In genomic region chr4:102639602-102640001, GRCh38 we compare ENCODE assay signal across 29 cellular contexts.
DNase-seq lines count a peak whose midpoint lies in the region; ATAC-seq and TF ChIP-seq lines count a peak whose summit lies in the region.
"Had no signal": no experiment of that assay in that cellular context is flagged by ENCODE, and none has a peak within 500 bp of the region (broad histone marks: within the 10 kb centered on the region; RNA-seq: fewer than 3 reads in every experiment).

No MANE protein-coding gene starts in this region.

- H3K4me1 Mint-ChIP-seq in activated CD4-positive, alpha-beta T cell treated with anti-CD3 and anti-CD28 coated beads, Interleukin-2, amount 10 ng/mL, durations not matched to agents 7 days and 5 days, result peaks cover 14% of the 10 kb centered on the region
- peaks cover 12 to 17% (median 16%) of the 10 kb centered on the region in 3 donors for H3K4me1 Mint-ChIP-seq in CD8-positive, alpha-beta memory T cell
- H3K4me1 Mint-ChIP-seq in activated T-helper 1 cell treated with anti-CD3 and anti-CD28 coated beads, Interleukin-12 subunit alpha, Interleukin-12 subunit beta, Interleukin-2, Interleukin-4 antibody, amounts not matched to agents 30 ng/mL and 10 ng/mL and 1 ng/mL, durations not matched to agents 14 hours and 24 hours and 36 hours (ENCODE audit: low read depth), result peaks cover 8% of the 10 kb centered on the region
- peaks cover 20% of the 10 kb centered on the region for H3K4me1 Mint-ChIP-seq in neural crest cell
- H3K4me1 Mint-ChIP-seq: brain; stimulated activated memory B cell treated with anti-CD40 and anti-IgM and Interleukin-4, amounts not matched to agents 10 μg/mL and 1 μg/mL and 100 μg/mL, for 72 hours had no signal

- H3K4me3 ChIP-seq in CD8-positive, alpha-beta memory T cell (ENCODE audit: low read length), result no peak overlapping the region
- H3K4me3 ChIP-seq: A549, prostate gland, sigmoid colon, vagina had no signal

- peaks cover 33% of the 10 kb centered on the region for H3K36me3 Mint-ChIP-seq in activated CD4-positive, alpha-beta T cell treated with anti-CD3 and anti-CD28 coated beads, Interleukin-2, amount 10 ng/mL, durations not matched to agents 7 days and 5 days (ENCODE audit: low read depth)
- peaks cover 5 to 57% (median 32%) of the 10 kb centered on the region in 3 donors for H3K36me3 Mint-ChIP-seq in CD8-positive, alpha-beta memory T cell
- H3K36me3 Mint-ChIP-seq in activated T-helper 1 cell treated with anti-CD3 and anti-CD28 coated beads, Interleukin-12 subunit alpha, Interleukin-12 subunit beta, Interleukin-2, Interleukin-4 antibody, amounts not matched to agents 30 ng/mL and 10 ng/mL and 1 ng/mL, durations not matched to agents 14 hours and 24 hours and 36 hours (ENCODE audit: low read depth), result peaks cover 22% of the 10 kb centered on the region
- H3K36me3 Mint-ChIP-seq in neural crest cell (ENCODE audit: low read depth), result peaks cover 24% of the 10 kb centered on the region

- no peaks in the 10 kb centered on the region for H3K9me3 ChIP-seq in CD8-positive, alpha-beta memory T cell (ENCODE audit: low read length)
- H3K9me3 ChIP-seq: A549, prostate gland, sigmoid colon, vagina had no signal

- no peak for ATAC-seq in HG03097 (IDR thresholded peaks at IDR 0.05; ENCODE audit: low FRiP score, unreplicated experiment)
- ATAC-seq: A549; left lobe of liver; PC-3; SK-N-SH treated with all-trans-retinoic acid at 6 μM for 48 hours; stimulated activated memory B cell treated with anti-CD40 and anti-IgM and Interleukin-4, amounts not matched to agents 10 μg/mL and 1 μg/mL and 100 μg/mL, for 72 hours had no signal

- no peaks in the 10 kb centered on the region for H3K4me1 ChIP-seq in CD8-positive, alpha-beta memory T cell (ENCODE audit: insufficient read depth, low read length)
- H3K4me1 ChIP-seq: prostate gland, sigmoid colon, vagina had no signal

- POLR2A ChIA-PET in activated CD4-positive, alpha-beta T cell treated with anti-CD3 and anti-CD28 coated beads, Interleukin-2, amount 10 ng/mL, durations not matched to agents 7 days and 5 days (lab: Charles Lee), result no interaction called here
- POLR2A ChIA-PET in CD8-positive, alpha-beta memory T cell (lab: Charles Lee), result no interaction called here

- peak overlapping the region; percentile 39 for H3K4me3 Mint-ChIP-seq in activated CD4-positive, alpha-beta T cell treated with anti-CD3 and anti-CD28 coated beads, Interleukin-2, amount 10 ng/mL, durations not matched to agents 7 days and 5 days
- H3K4me3 Mint-ChIP-seq in CD8-positive, alpha-beta memory T cell, result peak overlapping the region in 6 of 7 donors; percentile 6 to 74 (median 62)
- H3K4me3 Mint-ChIP-seq in activated T-helper 1 cell treated with anti-CD3 and anti-CD28 coated beads, Interleukin-12 subunit alpha, Interleukin-12 subunit beta, Interleukin-2, Interleukin-4 antibody, amounts not matched to agents 30 ng/mL and 10 ng/mL and 1 ng/mL, durations not matched to agents 14 hours and 24 hours and 36 hours, result peak overlapping the region; percentile 79
- no peak overlapping the region for H3K4me3 Mint-ChIP-seq in neural crest cell
- H3K4me3 Mint-ChIP-seq: brain; stimulated activated memory B cell treated with anti-CD40 and anti-IgM and Interleukin-4, amounts not matched to agents 10 μg/mL and 1 μg/mL and 100 μg/mL, for 72 hours had no signal

- CTCF ChIA-PET in activated CD4-positive, alpha-beta T cell treated with anti-CD3 and anti-CD28 coated beads, Interleukin-2, amount 10 ng/mL, durations not matched to agents 7 days and 5 days (lab: Charles Lee), result interaction anchor here (0.8 kb wide), 2 partner anchors 10 to 21 kb away, joined by 3 read pairs; no protein-coding TSS in a partner anchor
- CTCF ChIA-PET in CD8-positive, alpha-beta memory T cell (lab: Charles Lee), result no interaction called here

- no peaks in the 10 kb centered on the region for H3K27me3 ChIP-seq in CD8-positive, alpha-beta memory T cell (ENCODE audit: insufficient read depth, low read length, poor library complexity, severe bottlenecking)
- H3K27me3 ChIP-seq: sigmoid colon, vagina had no signal

- no peaks in the 10 kb centered on the region for H3K9me3 Mint-ChIP-seq in activated CD4-positive, alpha-beta T cell treated with anti-CD3 and anti-CD28 coated beads, Interleukin-2, amount 10 ng/mL, durations not matched to agents 7 days and 5 days
- no peaks in the 10 kb centered on the region for H3K9me3 Mint-ChIP-seq in CD8-positive, alpha-beta memory T cell
- no peaks in the 10 kb centered on the region for H3K9me3 Mint-ChIP-seq in activated T-helper 1 cell treated with anti-CD3 and anti-CD28 coated beads, Interleukin-12 subunit alpha, Interleukin-12 subunit beta, Interleukin-2, Interleukin-4 antibody, amounts not matched to agents 30 ng/mL and 10 ng/mL and 1 ng/mL, durations not matched to agents 14 hours and 24 hours and 36 hours
- peaks cover 6% of the 10 kb centered on the region for H3K9me3 Mint-ChIP-seq in neural crest cell
- H3K9me3 Mint-ChIP-seq: stimulated activated memory B cell treated with anti-CD40 and anti-IgM and Interleukin-4, amounts not matched to agents 10 μg/mL and 1 μg/mL and 100 μg/mL, for 72 hours had no signal

- H3K27me3 Mint-ChIP-seq in activated CD4-positive, alpha-beta T cell treated with anti-CD3 and anti-CD28 coated beads, Interleukin-2, amount 10 ng/mL, durations not matched to agents 7 days and 5 days, result no peaks in the 10 kb centered on the region
- H3K27me3 Mint-ChIP-seq in CD8-positive, alpha-beta memory T cell, result no peaks in the 10 kb centered on the region
- no peaks in the 10 kb centered on the region for H3K27me3 Mint-ChIP-seq in activated T-helper 1 cell treated with anti-CD3 and anti-CD28 coated beads, Interleukin-12 subunit alpha, Interleukin-12 subunit beta, Interleukin-2, Interleukin-4 antibody, amounts not matched to agents 30 ng/mL and 10 ng/mL and 1 ng/mL, durations not matched to agents 14 hours and 24 hours and 36 hours (ENCODE audit: insufficient read depth)
- no peaks in the 10 kb centered on the region for H3K27me3 Mint-ChIP-seq in neural crest cell (ENCODE audit: low read depth)
- H3K27me3 Mint-ChIP-seq: brain; stimulated activated memory B cell treated with anti-CD40 and anti-IgM and Interleukin-4, amounts not matched to agents 10 μg/mL and 1 μg/mL and 100 μg/mL, for 72 hours had no signal

- H3K27ac Mint-ChIP-seq in activated CD4-positive, alpha-beta T cell treated with anti-CD3 and anti-CD28 coated beads, Interleukin-2, amount 10 ng/mL, durations not matched to agents 7 days and 5 days, result peak overlapping the region; percentile 73
- peak overlapping the region in 6 of 8 donors; percentile 1 to 87 (median 42) for H3K27ac Mint-ChIP-seq in CD8-positive, alpha-beta memory T cell
- H3K27ac Mint-ChIP-seq in activated T-helper 1 cell treated with anti-CD3 and anti-CD28 coated beads, Interleukin-12 subunit alpha, Interleukin-12 subunit beta, Interleukin-2, Interleukin-4 antibody, amounts not matched to agents 30 ng/mL and 10 ng/mL and 1 ng/mL, durations not matched to agents 14 hours and 24 hours and 36 hours, result peak overlapping the region; percentile 8
- peak overlapping the region; percentile 65 for H3K27ac Mint-ChIP-seq in neural crest cell (ENCODE audit: unreplicated experiment)
- H3K27ac Mint-ChIP-seq: stimulated activated memory B cell treated with anti-CD40 and anti-IgM and Interleukin-4, amounts not matched to agents 10 μg/mL and 1 μg/mL and 100 μg/mL, for 72 hours had no signal

- peak; percentile 22 for DNase-seq in activated CD4-positive, alpha-beta T cell treated with anti-CD3 and anti-CD28 coated beads, Interleukin-2, amount 10 ng/mL, durations not matched to agents 7 days and 5 days
- no peak for DNase-seq in activated CD4-positive, alpha-beta T cell treated with anti-CD3 and anti-CD28 coated beads, Interleukin-2, amount 50 U/mL, for 1 hour
- DNase-seq in CD8-positive, alpha-beta memory T cell, result peak in 1 of 5 donors; percentile 47
- DNase-seq in activated T-helper 1 cell treated with anti-CD3 and anti-CD28 coated beads, Interleukin-12 subunit alpha, Interleukin-12 subunit beta, Interleukin-2, Interleukin-4 antibody, amounts not matched to agents 30 ng/mL and 10 ng/mL and 1 ng/mL, durations not matched to agents 14 hours and 24 hours and 36 hours (ENCODE audit: low spot score), result no peak
- DNase-seq in neural crest cell (ENCODE audit: low read depth, low spot score) (no peak), COLO829 (ENCODE audit: low spot score) (no peak), H4 (ENCODE audit: low spot score) (no peak)
- DNase-seq: COR-L47; GDM1; GOT3; hippocampal formation; mesendoderm; NCI-H1105 treated with DMSO at 0.1 percent for 48 hours; NCI-H2029; NCI-H524 treated with DMSO at 0.1 percent for 48 hours; NK-92 treated with Interleukin-12 subunit alpha and Interleukin-12 subunit beta, amount 100 ng/mL, for 24 hours; PC-3; sigmoid colon; stimulated activated CD4-positive, alpha-beta T cell treated with anti-CD3 and anti-CD28 coated beads, Interleukin-4, amount 100 ng/mL, for 4 hours; T-helper 9 cell had no signal

- H3K27ac ChIP-seq in CD8-positive, alpha-beta memory T cell (ENCODE audit: low read depth, low read length), result no peak overlapping the region
- H3K27ac ChIP-seq: A549, prostate gland, sigmoid colon, vagina, VCaP had no signal

- no peak for TF ChIP-seq CTCF in neural crest cell (conservative IDR thresholded peaks at IDR 0.05)

- no peaks in the 10 kb centered on the region for H3K36me3 ChIP-seq in CD8-positive, alpha-beta memory T cell (ENCODE audit: insufficient read depth, low read length)
- H3K36me3 ChIP-seq: prostate gland had no signal

- intact Hi-C loops in activated T-helper 1 cell treated with anti-CD3 and anti-CD28 coated beads, Interleukin-12 subunit alpha, Interleukin-12 subunit beta, Interleukin-2, Interleukin-4 antibody, amounts not matched to agents 30 ng/mL and 10 ng/mL and 1 ng/mL, durations not matched to agents 14 hours and 24 hours and 36 hours (cut with micrococcal nuclease), result no loop called here

Comparison
In these comparisons a context has a peak if more than half of its experiments do, and no peak if none do; other contexts are left out.
1. H3K27ac Mint-ChIP-seq: peak in every context shown above with its lines; median percentile 73 in activated CD4-positive, alpha-beta T cell treated with anti-CD3 and anti-CD28 coated beads, Interleukin-2, amount 10 ng/mL, durations not matched to agents 7 days and 5 days; 65 in neural crest cell; 42 in CD8-positive, alpha-beta memory T cell; 8 in activated T-helper 1 cell treated with anti-CD3 and anti-CD28 coated beads, Interleukin-12 subunit alpha, Interleukin-12 subunit beta, Interleukin-2, Interleukin-4 antibody, amounts not matched to agents 30 ng/mL and 10 ng/mL and 1 ng/mL, durations not matched to agents 14 hours and 24 hours and 36 hours.